Comparison of ENCODE assay signal across 8 cellular contexts in genomic region chr1:6579374-6580118, GRCh38. TPM values are rescaled to one million over a fixed set of nuclear protein-coding genes. Genes with fewer than 3 reads are reported as not detected.
A peak's percentile ranks its signal among the peaks of the same experiment; 100 is the strongest.
DNase-seq lines count a peak whose midpoint lies in the region; ATAC-seq, FAIRE-seq and TF ChIP-seq lines count a peak whose summit lies in the region.

ZBTB48 (plus strand) TSS chr1:6579994; CDS start chr1:6580610, 616 bp downstream.

- FAIRE-seq in urothelium cell line (lab: Jason Lieb, UNC) = no peak

- intact Hi-C loops in T-helper 2 cell treated with Interferon-gamma antibody and Interleukin-4, amounts not matched to agents 100 ng/mL and 5 ng/mL, for 36 hours (cut with micrococcal nuclease) = loop anchor here (1.0 kb wide), 3 partner anchors 23 to 46 kb away; partner anchors contain the start of genes KLHL21 and PHF13
- intact Hi-C loops in psoas muscle (cut with DNase I) = no loop called here

- H3K36me3 ChIP-seq in right atrium auricular region = no peaks in the 10 kb centered on the region
- peaks cover 0 to 8% of the 10 kb centered on the region in 2 donors for H3K36me3 ChIP-seq in psoas muscle (ENCODE audit: insufficient read depth in 1 of 2, low read depth in 1 of 2)

- H3K4me1 ChIP-seq in right atrium auricular region (peaks cover 0 to 38% of the 10 kb centered on the region in 2 donors), psoas muscle (peaks cover 20% of the 10 kb centered on the region)

- TF ChIP-seq CTCF in right atrium auricular region (IDR thresholded peaks at IDR 0.05) = no peak
- no peak for TF ChIP-seq CTCF in psoas muscle (IDR thresholded peaks at IDR 0.05)

- H3K27ac ChIP-seq in right atrium auricular region = peak within 1 kb of the TSS; percentile 86 to 96
- peak within 1 kb of the TSS; percentile 93 for H3K27ac ChIP-seq in psoas muscle

- DNase-seq in NCI-H187 treated with DMSO at 0.1 percent for 48 hours (lab: John Stamatoyannopoulos, UW) (peak; percentile 79), anterior cingulate cortex (lab: John Stamatoyannopoulos, UW) (peak; percentile 85 to 100 (median 98)), right atrium auricular region (ENCODE audit: low spot score) (peak; percentile 99), psoas muscle (peak; percentile 100), urothelium cell line (ENCODE audit: low spot score) (peak; percentile 98)

- H3K9me3 ChIP-seq in right atrium auricular region = no peaks in the 10 kb centered on the region
- no peaks in the 10 kb centered on the region for H3K9me3 ChIP-seq in psoas muscle

- 8 to 10% (median 8%) methylated on average over 58 of the region's 58 CpGs for WGBS in psoas muscle, 3 donors

- ATAC-seq in GM18499 (IDR thresholded peaks at IDR 0.05; ENCODE audit: insufficient read depth, unreplicated experiment) (peak; percentile 67), HG02943 (IDR thresholded peaks at IDR 0.05; ENCODE audit: low read depth, unreplicated experiment) (peak; percentile 91), psoas muscle (peak; percentile 90 to 96 (median 92))

- no peaks in the 10 kb centered on the region for H3K27me3 ChIP-seq in right atrium auricular region
- no peaks in the 10 kb centered on the region for H3K27me3 ChIP-seq in psoas muscle (ENCODE audit: insufficient read depth in 3 of 3, low read length in 2 of 3)

- H3K4me3 ChIP-seq in right atrium auricular region (peak within 1 kb of the TSS; percentile 95), psoas muscle (peak within 1 kb of the TSS; percentile 86)

RNA-seq across cellular contexts. Expression of gene ZBTB48, which starts in this region (rescaled TPM):
- 29.8 and 32.9 TPM in 2 replicates for total RNA-seq in T-helper 2 cell treated with Interferon-gamma antibody and Interleukin-4, amounts not matched to agents 100 ng/mL and 5 ng/mL, for 36 hours
- total RNA-seq in right atrium auricular region (1 to 10 TPM; 4.0 to 9.0 TPM), psoas muscle (10 to 100 TPM in 3 of 4 donors, 1 to 10 TPM in 1; 3.7 to 12.0 (median 11.4) TPM)
- polyA plus RNA-seq in psoas muscle = 10 to 100 TPM in 2 of 3 donors, 1 to 10 TPM in 1; 9.7 to 16.6 (median 15.1) TPM

Comparison
In these comparisons a context has a peak if more than half of its experiments do, and no peak if none do; other contexts are left out.
1. Peak in every context shown above with its lines: DNase-seq, ATAC-seq, H3K4me3 ChIP-seq and H3K27ac ChIP-seq.